In genomic region chr15:40238927-40239591, GRCh38 we compare ENCODE assay signal across 8 cellular contexts. TPM values are rescaled to one million over a fixed set of nuclear protein-coding genes. Genes with fewer than 3 reads are reported as not detected.
DNase-seq lines count a peak whose midpoint lies in the region; ATAC-seq and TF ChIP-seq lines count a peak whose summit lies in the region.

Gene PAK6 (plus strand): TSS chr15:40239063. CDS start chr15:40264786, 25,723 bp downstream.

- no peak within 1 kb of the TSS for H3K4ac ChIP-seq in neuronal stem cell (ENCODE audit: low read length)

- H2AK5ac ChIP-seq in neuronal stem cell (ENCODE audit: low read depth, low read length) = peak within 1 kb of the TSS; percentile 83

- H2BK12ac ChIP-seq in neuronal stem cell (ENCODE audit: low read length) = peak within 1 kb of the TSS; percentile 14

- H4K91ac ChIP-seq in neuronal stem cell (ENCODE audit: low read depth, low read length, poor library complexity) = no peak within 1 kb of the TSS

- no peaks in the 10 kb centered on the region for H3K9me3 Mint-ChIP-seq in activated T-cell treated with anti-CD3 and anti-CD28 coated beads, Interleukin-2, amount 50 U/mL, for 24 hours

- no peaks in the 10 kb centered on the region for H3K36me3 ChIP-seq in neuronal stem cell (replicated peaks in 1 of 2; ENCODE audit: control insufficient read depth in 2 of 2, insufficient read depth in 2 of 2, low read length in 2 of 2)
- no peaks in the 10 kb centered on the region for H3K36me3 ChIP-seq in vagina
- no peaks in the 10 kb centered on the region for H3K36me3 ChIP-seq in effector memory CD4-positive, alpha-beta T cell (ENCODE audit: control insufficient read depth, insufficient read depth, low read length)

- TF ChIP-seq CTCF in foreskin keratinocyte (conservative IDR thresholded peaks at IDR 0.05) (peak; percentile 3), vagina (IDR thresholded peaks at IDR 0.05) (no peak)

- H4K8ac ChIP-seq in neuronal stem cell (ENCODE audit: low read depth, low read length) = no peak within 1 kb of the TSS

- no peaks in the 10 kb centered on the region for H3K36me3 Mint-ChIP-seq in activated T-cell treated with anti-CD3 and anti-CD28 coated beads, Interleukin-2, amount 50 U/mL, for 24 hours (ENCODE audit: low read depth)

- peak within 1 kb of the TSS; percentile 45 for H3K9ac ChIP-seq in neuronal stem cell (ENCODE audit: low read depth, low read length, poor library complexity)

- no peak within 1 kb of the TSS for H2BK5ac ChIP-seq in neuronal stem cell (ENCODE audit: low read length)

- no peaks in the 10 kb centered on the region for H3K9me3 ChIP-seq in neuronal stem cell (replicated peaks in 1 of 2; ENCODE audit: control insufficient read depth in 2 of 2, insufficient read depth in 1 of 2, low read depth in 1 of 2, low read length in 2 of 2)
- no peaks in the 10 kb centered on the region for H3K9me3 ChIP-seq in vagina
- H3K9me3 ChIP-seq in effector memory CD4-positive, alpha-beta T cell (ENCODE audit: control insufficient read depth, low read length) = no peaks in the 10 kb centered on the region

- H3K4me1 ChIP-seq in foreskin keratinocyte = peaks cover 31% of the 10 kb centered on the region
- peaks cover 9 to 14% of the 10 kb centered on the region in 2 donors for H3K4me1 ChIP-seq in neuronal stem cell (ENCODE audit: control insufficient read depth in 2 of 2, insufficient read depth in 1 of 2, low read depth in 1 of 2, low read length in 2 of 2)
- H3K4me1 ChIP-seq in vagina = peaks cover 30% of the 10 kb centered on the region
- H3K4me1 ChIP-seq in effector memory CD4-positive, alpha-beta T cell (ENCODE audit: control insufficient read depth, insufficient read depth, low read length, poor library complexity, severe bottlenecking) = peaks cover 6% of the 10 kb centered on the region

- H2BK120ac ChIP-seq in neuronal stem cell (ENCODE audit: low read depth, low read length) = no peak within 1 kb of the TSS

- peak within 1 kb of the TSS; percentile 96 for H2AFZ ChIP-seq in neuronal stem cell (ENCODE audit: low read length)

- no peak within 1 kb of the TSS for H3K4me3 Mint-ChIP-seq in activated T-cell treated with anti-CD3 and anti-CD28 coated beads, Interleukin-2, amount 50 U/mL, for 24 hours

- no CpG with 5 or more reads among the region's 36 CpGs for WGBS in neuronal stem cell (ENCODE audit: extremely low coverage in 2 of 2, insufficient read length in 2 of 2, insufficient replicate concordance in 1 of 2), 2 donors

- H3K27ac Mint-ChIP-seq in activated T-cell treated with anti-CD3 and anti-CD28 coated beads, Interleukin-2, amount 50 U/mL, for 24 hours = peak within 1 kb of the TSS; percentile 53

- peaks cover 12% of the 10 kb centered on the region for H3K4me1 Mint-ChIP-seq in activated T-cell treated with anti-CD3 and anti-CD28 coated beads, Interleukin-2, amount 50 U/mL, for 24 hours (ENCODE audit: low read depth)

- H3K4me3 ChIP-seq in neuronal stem cell (ENCODE audit: low read length in 2 of 2) (peak within 1 kb of the TSS; percentile 41 to 56), vagina (peak within 1 kb of the TSS; percentile 29 to 41)
- H3K4me3 ChIP-seq in effector memory CD4-positive, alpha-beta T cell (ENCODE audit: insufficient read depth, low read depth, low read length, poor library complexity, severe bottlenecking) = no peak within 1 kb of the TSS

- no peaks in the 10 kb centered on the region for H3K79me1 ChIP-seq in neuronal stem cell (ENCODE audit: low read depth, low read length)

- peak; percentile 83 for ATAC-seq in foreskin keratinocyte

- intact Hi-C loops in vagina (cut with DNase I) = no loop called here

- H3K23ac ChIP-seq in neuronal stem cell (ENCODE audit: low read depth, low read length, poor library complexity) = peak within 1 kb of the TSS; percentile 12

- no peak within 1 kb of the TSS for H3K14ac ChIP-seq in neuronal stem cell (ENCODE audit: low read length)

- no peak for TF ChIP-seq POLR2A in vagina (IDR thresholded peaks at IDR 0.05)

- H3K27ac ChIP-seq in foreskin keratinocyte = no peak within 1 kb of the TSS
- no peak within 1 kb of the TSS for H3K27ac ChIP-seq in neuronal stem cell (replicated peaks; ENCODE audit: low read length)
- peak within 1 kb of the TSS; percentile 52 for H3K27ac ChIP-seq in vagina
- no peak within 1 kb of the TSS for H3K27ac ChIP-seq in effector memory CD4-positive, alpha-beta T cell (ENCODE audit: insufficient read depth, low read length, poor library complexity, severe bottlenecking)

- DNase-seq in DMS 273 (lab: John Stamatoyannopoulos, UW; ENCODE audit: unreplicated experiment) = peak; percentile 60
- no peak for DNase-seq in DMS 273 treated with DMSO at 0.1 percent for 48 hours (lab: John Stamatoyannopoulos, UW)
- DNase-seq in NCI-H1105 treated with DMSO at 0.1 percent for 48 hours (lab: John Stamatoyannopoulos, UW) = peak; percentile 58
- DNase-seq in activated T-cell treated with anti-CD3 and anti-CD28 coated beads, Interleukin-2, amount 50 U/mL, for 24 hours = peak; percentile 54
- peak; percentile 84 to 92 for DNase-seq in foreskin keratinocyte
- DNase-seq in neuronal stem cell (ENCODE audit: low spot score) = peak; percentile 31
- peak; percentile 88 to 95 for DNase-seq in vagina (ENCODE audit: extremely low spot score in 2 of 2)
- DNase-seq in effector memory CD4-positive, alpha-beta T cell = no peak

- H3K27me3 Mint-ChIP-seq in activated T-cell treated with anti-CD3 and anti-CD28 coated beads, Interleukin-2, amount 50 U/mL, for 24 hours = peaks cover 32% of the 10 kb centered on the region

- H3K4me2 ChIP-seq in neuronal stem cell (ENCODE audit: insufficient read depth, low read length, poor library complexity, severe bottlenecking) = peak within 1 kb of the TSS; percentile 61

- peak within 1 kb of the TSS; percentile 82 for H2BK15ac ChIP-seq in neuronal stem cell (ENCODE audit: low read length)

- H3K18ac ChIP-seq in neuronal stem cell (ENCODE audit: low read length) = peak within 1 kb of the TSS; percentile 90

- H3K27me3 ChIP-seq in foreskin keratinocyte = no peaks in the 10 kb centered on the region
- peaks cover 0 to 35% (median 9%) of the 10 kb centered on the region in 3 experiments for H3K27me3 ChIP-seq in neuronal stem cell (ENCODE audit: control insufficient read depth in 3 of 3, insufficient read depth in 3 of 3, low read depth in 1 of 3, low read length in 3 of 3)
- H3K27me3 ChIP-seq in vagina = no peaks in the 10 kb centered on the region
- peaks cover 6% of the 10 kb centered on the region for H3K27me3 ChIP-seq in effector memory CD4-positive, alpha-beta T cell (replicated peaks; ENCODE audit: control insufficient read depth, insufficient read depth, low read length, poor library complexity, severe bottlenecking)

RNA-seq across cellular contexts. Expression of gene PAK6, which starts in this region (rescaled TPM):
- total RNA-seq in foreskin keratinocyte (14.1 and 15.6 TPM in 2 replicates), vagina (19.9 TPM)
- 8.9 and 9.0 TPM in 2 replicates for polyA plus RNA-seq in foreskin keratinocyte
- 0.36 TPM for polyA plus RNA-seq in neuronal stem cell (2013, experiment 1 of 2)
- 0.37 TPM for polyA plus RNA-seq in neuronal stem cell (2013, experiment 2 of 2)

Comparison
In these comparisons a context has a peak if more than half of its experiments do, and no peak if none do; other contexts are left out.
1. DNase-seq: peak in DMS 273 (single experiment), NCI-H1105 treated with DMSO at 0.1 percent for 48 hours (single experiment), activated T-cell treated with anti-CD3 and anti-CD28 coated beads, Interleukin-2, amount 50 U/mL, for 24 hours (single experiment), foreskin keratinocyte (2 of 2), neuronal stem cell (single experiment) and vagina (2 of 2); none in DMS 273 treated with DMSO at 0.1 percent for 48 hours (single experiment) and effector memory CD4-positive, alpha-beta T cell (0 of 3).